1 cellular context compared by ENCODE assay signal in the genomic region with DNA sequence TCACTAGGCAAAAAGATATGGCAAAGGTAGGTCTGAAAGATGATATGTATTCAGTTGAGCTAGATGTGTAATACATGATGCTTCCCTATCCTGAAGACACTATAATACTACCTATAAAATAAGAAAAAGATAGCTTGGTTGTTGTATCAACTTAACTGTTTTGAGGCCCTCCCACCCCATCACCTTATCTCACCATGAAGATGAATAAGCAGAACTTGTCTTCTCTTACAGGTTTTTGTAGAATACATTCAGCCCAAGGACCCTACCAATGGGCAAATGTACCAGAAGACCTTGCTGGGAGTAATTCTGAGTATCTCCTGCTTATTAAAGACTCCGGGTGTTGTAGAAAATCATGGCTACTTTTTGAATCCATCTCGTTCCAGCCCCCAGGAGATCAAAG.
TF ChIP-seq lines count a peak whose summit lies in the region.

No MANE protein-coding gene starts in this region.

TF ChIP-seq in HCT116, 20 proteins besides CTCF, POLR2A, EP300 and RAD21 (continued from another document):
- no peak for TF ChIP-seq ZFX (IDR thresholded peaks at IDR 0.05)
- TF ChIP-seq SIN3A (IDR thresholded peaks at IDR 0.05; ENCODE audit: low read depth): no peak
- TF ChIP-seq EZH2phosphoT487 (IDR thresholded peaks at IDR 0.05; ENCODE audit: borderline replicate concordance): no peak
- TF ChIP-seq SP1 (IDR thresholded peaks at IDR 0.05; ENCODE audit: low read depth): no peak
TF ChIP-seq in HCT116: peak in this region for 0.
